In the genomic region with DNA sequence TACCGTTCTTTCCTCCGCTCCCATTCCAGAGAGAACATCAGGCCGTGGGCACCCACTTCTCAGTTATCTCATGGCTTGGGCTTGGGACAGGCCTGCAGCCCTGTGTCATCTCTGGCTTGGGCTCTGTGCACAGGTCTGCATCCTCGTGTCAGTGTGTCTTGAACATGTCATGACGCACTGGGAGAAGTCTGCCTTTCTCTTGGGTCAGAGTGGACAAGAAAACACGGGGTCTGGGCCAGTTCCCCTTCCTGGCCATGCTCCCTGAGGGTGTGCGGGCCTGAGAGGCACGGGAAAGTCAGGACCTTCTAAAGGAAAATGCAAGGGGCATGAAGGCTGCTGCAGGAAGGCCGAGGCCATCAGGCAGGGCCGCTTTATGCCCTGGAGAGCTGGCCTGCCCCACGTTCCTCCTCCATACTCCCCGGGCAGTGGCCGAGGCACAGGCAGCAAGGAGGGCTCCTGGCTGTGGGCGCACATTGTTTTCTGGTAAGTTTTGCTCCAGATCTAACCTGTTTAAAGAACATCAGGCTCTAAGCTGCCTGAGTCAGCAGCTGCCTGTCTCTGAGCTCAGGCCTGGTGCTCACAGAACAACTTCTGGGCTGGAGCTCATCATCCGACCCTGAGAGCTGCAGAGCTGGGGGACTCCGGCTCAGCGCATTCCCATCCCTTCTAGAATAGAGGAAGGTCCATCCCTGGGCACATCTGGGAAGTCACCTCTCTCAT, we compare ENCODE assay signal across 24 cellular contexts. TPM values are rescaled to one million over a fixed set of nuclear protein-coding genes. Genes with fewer than 3 reads are reported as not detected.
DNase-seq lines count a peak whose midpoint lies in the region; ATAC-seq, FAIRE-seq and TF ChIP-seq lines count a peak whose summit lies in the region.
"Had no signal": no experiment of that assay in that cellular context is flagged by ENCODE, and none has a peak within 500 bp of the region (broad histone marks: within the 10 kb centered on the region; RNA-seq: fewer than 3 reads in every experiment).

No MANE protein-coding gene starts in this region.

- no peaks in the 10 kb centered on the region for H3K9me3 Mint-ChIP-seq in activated CD8-positive, alpha-beta memory T cell treated with anti-CD3 and anti-CD28 coated beads, Interleukin-2, amount 10 ng/mL, durations not matched to agents 7 days and 5 days (ENCODE audit: low read depth)
- no peaks in the 10 kb centered on the region for H3K9me3 Mint-ChIP-seq in WTC11
- H3K9me3 Mint-ChIP-seq: activated CD8-positive, alpha-beta T cell treated with anti-CD3 and anti-CD28 coated beads for 36 hours; activated naive CD4-positive, alpha-beta T cell treated with anti-CD3 and anti-CD28 coated beads, Interleukin-2, amount 10 ng/mL, durations not matched to agents 7 days and 5 days; dendritic cell treated with granulocyte-macrophage colony-stimulating factor and Interleukin-4, amounts not matched to agents 40 ng/mL and 50 ng/mL, for 4 days; immature natural killer cell; type B pancreatic cell had no signal

- H2AFZ ChIP-seq in H1 (ENCODE audit: low read length), result no peak overlapping the region

- ATAC-seq in activated CD8-positive, alpha-beta memory T cell treated with anti-CD3 and anti-CD28 coated beads, Interleukin-2, amount 10 ng/mL, durations not matched to agents 7 days and 5 days, result no peak
- no peak for ATAC-seq in T-helper 17 cell
- no peak; the same call in 2 of the 3 replicates for ATAC-seq in SK-N-SH treated with all-trans-retinoic acid at 6 μM for 48 hours
- ATAC-seq in WTC11, result no peak
- ATAC-seq: activated CD8-positive, alpha-beta T cell treated with anti-CD3 and anti-CD28 coated beads for 36 hours; HepG2 had no signal

- TF ChIP-seq CTCF in H1 (IDR thresholded peaks at IDR 0.05; ENCODE audit: control extremely low read depth in 1 of 3, insufficient read depth in 1 of 3, low read depth in 1 of 3, low read length in 3 of 3) (no peak), WTC11 (IDR thresholded peaks at IDR 0.05) (no peak)

- H3K27ac Mint-ChIP-seq in activated CD8-positive, alpha-beta memory T cell treated with anti-CD3 and anti-CD28 coated beads, Interleukin-2, amount 10 ng/mL, durations not matched to agents 7 days and 5 days, result peak overlapping the region; percentile 7
- H3K27ac Mint-ChIP-seq in T-helper 17 cell (peak overlapping the region; percentile 16), WTC11 (no peak overlapping the region)
- H3K27ac Mint-ChIP-seq: activated CD8-positive, alpha-beta T cell treated with anti-CD3 and anti-CD28 coated beads for 36 hours; activated naive CD4-positive, alpha-beta T cell treated with anti-CD3 and anti-CD28 coated beads, Interleukin-2, amount 10 ng/mL, durations not matched to agents 7 days and 5 days; B cell; dendritic cell treated with granulocyte-macrophage colony-stimulating factor and Interleukin-4, amounts not matched to agents 40 ng/mL and 50 ng/mL, for 4 days; type B pancreatic cell had no signal

- no peak overlapping the region for H3K4me2 ChIP-seq in H1 (ENCODE audit: insufficient read depth in 1 of 2, low read depth in 2 of 2, low read length in 2 of 2)

- H3K79me1 ChIP-seq in H1 (ENCODE audit: low read depth, low read length), result no peaks in the 10 kb centered on the region

- H3K36me3 ChIP-seq in H1 (ENCODE audit: control insufficient read depth in 2 of 4, insufficient read depth in 4 of 4, low read length in 3 of 4), result no peaks in the 10 kb centered on the region
- H3K36me3 ChIP-seq: WERI-Rb-1 had no signal

- H2AK5ac ChIP-seq in H1 (ENCODE audit: low read depth, low read length), result no peak overlapping the region

- no peak for TF ChIP-seq RAD21 in H1 (IDR thresholded peaks at IDR 0.05 in 1 of 2, conservative IDR thresholded peaks at IDR 0.05 in 1 of 2; ENCODE audit: low read depth in 2 of 2, low read length in 2 of 2)

- TF ChIP-seq POLR2A in H1 (IDR thresholded peaks at IDR 0.05; ENCODE audit: control extremely low read depth in 1 of 2, low read depth in 2 of 2, low read length in 2 of 2), result no peak

- no peak for FAIRE-seq in H1 (lab: Jason Lieb, UNC)
- FAIRE-seq: astrocyte, HepG2 had no signal

- no peak overlapping the region for H3K18ac ChIP-seq in H1 (ENCODE audit: extremely low read depth, low read length)

- no peak overlapping the region for H4K91ac ChIP-seq in H1 (replicated peaks; ENCODE audit: insufficient read length, low read length)

- no peaks in the 10 kb centered on the region for H3K4me1 ChIP-seq in H1 (replicated peaks in 1 of 4; ENCODE audit: control insufficient read depth in 3 of 4, insufficient read depth in 4 of 4, low read length in 3 of 4)

- no peak overlapping the region for H3K23ac ChIP-seq in H1 (ENCODE audit: insufficient read length)

- no peak overlapping the region for H3K4me3 ChIP-seq in H1 (ENCODE audit: extremely low read depth in 1 of 4, insufficient read depth in 2 of 4, low read depth in 3 of 4, low read length in 4 of 4)

- POLR2A ChIA-PET in H1 (lab: Charles Lee; ENCODE audit: partially characterized antibody) (no interaction called here), WTC11 (lab: Charles Lee) (no interaction called here)

- H4K20me1 ChIP-seq in H1 (replicated peaks in 1 of 2; ENCODE audit: control insufficient read depth in 1 of 2, insufficient read depth in 2 of 2, low read length in 2 of 2), result no peaks in the 10 kb centered on the region

- peaks cover 5% of the 10 kb centered on the region for H3K4me1 Mint-ChIP-seq in activated CD8-positive, alpha-beta memory T cell treated with anti-CD3 and anti-CD28 coated beads, Interleukin-2, amount 10 ng/mL, durations not matched to agents 7 days and 5 days
- H3K4me1 Mint-ChIP-seq in T-helper 17 cell (no peaks in the 10 kb centered on the region), WTC11 (no peaks in the 10 kb centered on the region)
- H3K4me1 Mint-ChIP-seq: activated naive CD4-positive, alpha-beta T cell treated with anti-CD3 and anti-CD28 coated beads, Interleukin-2, amount 10 ng/mL, durations not matched to agents 7 days and 5 days had no signal

- DNase-seq in activated CD8-positive, alpha-beta memory T cell treated with anti-CD3 and anti-CD28 coated beads, Interleukin-2, amount 10 ng/mL, durations not matched to agents 7 days and 5 days, result no peak
- no peak for DNase-seq in activated CD8-positive, alpha-beta memory T cell treated with anti-CD3 and anti-CD28 coated beads, Interleukin-2, amount 50 U/mL, for 4 hours
- DNase-seq in T-helper 17 cell (no peak), H1 (ENCODE audit: low read depth in 1 of 2, low spot score in 2 of 2) (no peak), posterior vena cava (ENCODE audit: low spot score) (peak; percentile 68), WTC11 (ENCODE audit: low spot score) (no peak), amygdala (lab: John Stamatoyannopoulos, UW) (no peak)
- DNase-seq: activated CD8-positive, alpha-beta T cell treated with anti-CD3 and anti-CD28 coated beads for 36 hours; activated naive CD4-positive, alpha-beta T cell treated with anti-CD3 and anti-CD28 coated beads, Interleukin-2, amount 10 ng/mL, durations not matched to agents 7 days and 5 days; DMS53; GOT3; hypothalamus; immature natural killer cell; MV-4-11; NCI-H146; occipital lobe; WERI-Rb-1 had no signal

- no peak overlapping the region for H2BK20ac ChIP-seq in H1 (ENCODE audit: low read length)

- whole genome bisulfite sequencing in H1 (ENCODE audit: extremely low coverage in 1 of 2, insufficient coverage in 1 of 2, insufficient read length in 1 of 2, insufficient replicate concordance in 2 of 2, low coverage in 1 of 2, low lambda C conversion rate in 2 of 2, missing lambda C conversion rate in 1 of 2), 2 experiments, result 90% methylated on average over 16 of the region's 17 CpGs; no CpG with 5 or more reads in 1 of the 2 experiments

- H3K14ac ChIP-seq in H1 (ENCODE audit: insufficient read length), result no peak overlapping the region

- H3K27ac ChIP-seq in H1 (ENCODE audit: low read depth, low read length), result no peak overlapping the region
- H3K27ac ChIP-seq: RWPE1, WERI-Rb-1 had no signal

- no peak overlapping the region for H2BK15ac ChIP-seq in H1 (ENCODE audit: low read length)

- no peaks in the 10 kb centered on the region for H3K27me3 ChIP-seq in H1 (replicated peaks in 1 of 4; ENCODE audit: control insufficient read depth in 3 of 4, extremely low read depth in 1 of 4, insufficient read depth in 3 of 4, low read length in 3 of 4)

- H2BK5ac ChIP-seq in H1 (ENCODE audit: low read depth, low read length), result no peak overlapping the region

- H4K8ac ChIP-seq in H1 (ENCODE audit: extremely low read depth, insufficient read depth, low read length), result peak overlapping the region; percentile 17; the same call in 1 of the 2 replicates

- no peak overlapping the region for H2BK120ac ChIP-seq in H1 (replicated peaks; ENCODE audit: low read depth, low read length)

- no peaks in the 10 kb centered on the region for H3K9me3 ChIP-seq in T-helper 17 cell (ENCODE audit: control insufficient read depth, low read length, poor library complexity, severe bottlenecking)
- no peaks in the 10 kb centered on the region for H3K9me3 ChIP-seq in H1 (ENCODE audit: insufficient read depth in 2 of 2, low read depth in 1 of 2, low read length in 1 of 2)

- intact Hi-C loops in posterior vena cava (cut with DNase I), result no loop called here

- H3K23me2 ChIP-seq in H1 (ENCODE audit: low read depth, low read length), result no peaks in the 10 kb centered on the region

- no peak overlapping the region for H3K4me3 Mint-ChIP-seq in activated CD8-positive, alpha-beta memory T cell treated with anti-CD3 and anti-CD28 coated beads, Interleukin-2, amount 10 ng/mL, durations not matched to agents 7 days and 5 days
- H3K4me3 Mint-ChIP-seq in T-helper 17 cell (no peak overlapping the region), WTC11 (no peak overlapping the region)
- H3K4me3 Mint-ChIP-seq: activated CD8-positive, alpha-beta T cell treated with anti-CD3 and anti-CD28 coated beads for 36 hours; activated naive CD4-positive, alpha-beta T cell treated with anti-CD3 and anti-CD28 coated beads, Interleukin-2, amount 10 ng/mL, durations not matched to agents 7 days and 5 days; B cell; dendritic cell treated with granulocyte-macrophage colony-stimulating factor and Interleukin-4, amounts not matched to agents 40 ng/mL and 50 ng/mL, for 4 days; type B pancreatic cell had no signal

- no peak overlapping the region for H2BK12ac ChIP-seq in H1 (ENCODE audit: low read depth, low read length)

- TF ChIP-seq EP300 in H1 (IDR thresholded peaks at IDR 0.05; ENCODE audit: borderline replicate concordance in 1 of 2, low read depth in 2 of 2, low read length in 2 of 2), result no peak

- no peaks in the 10 kb centered on the region for H3K36me3 Mint-ChIP-seq in activated CD8-positive, alpha-beta memory T cell treated with anti-CD3 and anti-CD28 coated beads, Interleukin-2, amount 10 ng/mL, durations not matched to agents 7 days and 5 days
- no peaks in the 10 kb centered on the region for H3K36me3 Mint-ChIP-seq in T-helper 17 cell (ENCODE audit: low read depth)
- no peaks in the 10 kb centered on the region for H3K36me3 Mint-ChIP-seq in WTC11
- H3K36me3 Mint-ChIP-seq: activated naive CD4-positive, alpha-beta T cell treated with anti-CD3 and anti-CD28 coated beads, Interleukin-2, amount 10 ng/mL, durations not matched to agents 7 days and 5 days; immature natural killer cell; type B pancreatic cell had no signal

- no peak overlapping the region for H3K9ac ChIP-seq in H1 (replicated peaks in 1 of 4; ENCODE audit: extremely low read depth in 1 of 4, low read depth in 3 of 4, low read length in 3 of 4)

- no peak overlapping the region for H4K5ac ChIP-seq in H1 (ENCODE audit: insufficient read length, low read depth, low read length)

- H3K56ac ChIP-seq in H1 (replicated peaks; ENCODE audit: insufficient read length, low read depth, low read length), result no peak overlapping the region

- no peaks in the 10 kb centered on the region for H3K79me2 ChIP-seq in H1 (ENCODE audit: control insufficient read depth in 1 of 2, insufficient read depth in 2 of 2, low read length in 2 of 2)

- no peaks in the 10 kb centered on the region for H3K27me3 Mint-ChIP-seq in activated CD8-positive, alpha-beta memory T cell treated with anti-CD3 and anti-CD28 coated beads, Interleukin-2, amount 10 ng/mL, durations not matched to agents 7 days and 5 days
- H3K27me3 Mint-ChIP-seq in T-helper 17 cell (peaks cover 11% of the 10 kb centered on the region), WTC11 (ENCODE audit: low read depth) (no peaks in the 10 kb centered on the region; the same call in 1 of the 2 replicates)
- H3K27me3 Mint-ChIP-seq: activated CD8-positive, alpha-beta T cell treated with anti-CD3 and anti-CD28 coated beads for 36 hours; activated naive CD4-positive, alpha-beta T cell treated with anti-CD3 and anti-CD28 coated beads, Interleukin-2, amount 10 ng/mL, durations not matched to agents 7 days and 5 days; type B pancreatic cell had no signal

- CTCF ChIA-PET in activated CD8-positive, alpha-beta memory T cell treated with anti-CD3 and anti-CD28 coated beads, Interleukin-2, amount 10 ng/mL, durations not matched to agents 7 days and 5 days (lab: Charles Lee), result interaction anchor here (0.9 kb wide), 1 partner anchor 29 kb away, joined by 3 read pairs; no protein-coding TSS in a partner anchor
- CTCF ChIA-PET in H1 (lab: Charles Lee; ENCODE audit: partially characterized antibody) (interaction anchor here (0.6 to 1.0 kb wide), 2 partner anchors 28 to 457 kb away, joined by 3 to 4 read pairs; no protein-coding TSS in a partner anchor), WTC11 (lab: Charles Lee) (no interaction called here)

- H3K4ac ChIP-seq in H1 (replicated peaks; ENCODE audit: insufficient read length, low read depth, low read length), result no peak overlapping the region

RNA-seq across cellular contexts. Expression of a gene that starts 54.3 kb away (rescaled TPM):
- 1 to 10 TPM; 2.0 to 3.1 TPM for total RNA-seq in activated CD8-positive, alpha-beta memory T cell treated with anti-CD3 and anti-CD28 coated beads, Interleukin-2, amount 10 ng/mL, durations not matched to agents 7 days and 5 days
- total RNA-seq in T-helper 17 cell (not detected), posterior vena cava (10 to 100 TPM; 75.3 to 85.8 TPM), WTC11 (2021) (146 to 166 TPM (median 157 TPM) in 3 replicates)
- total RNA-seq in H1 (2021; fragmentation: NEBNext Ultra II Directional; extraction: Animal tissue kit (Norgen Biotek cat#: 25700)), result 131 and 141 TPM in 2 replicates
- 104 and 204 TPM in 2 replicates for polyA plus RNA-seq in H1 (2011; rRNA removed)
- 80.0 TPM for polyA plus RNA-seq in H1 (2011; cell fraction: cytosol; rRNA removed)
- polyA plus RNA-seq in H1 (2011; cell fraction: nucleus; rRNA removed), result 206 TPM
- polyA plus RNA-seq in H1 (2012, experiment 1 of 2), result 74.0 to 91.4 TPM (median 80.3 TPM) in 4 replicates
- polyA plus RNA-seq in H1 (2012, experiment 2 of 2), result 31.1 TPM
- polyA plus RNA-seq in H1 (2013, experiment 1 of 2), result 208 TPM
- 187 TPM for polyA plus RNA-seq in H1 (2013, experiment 2 of 2)
- 68.1 and 71.5 TPM in 2 replicates for polyA minus RNA-seq in H1 (2011; rRNA and poly(A)+ RNA removed)
- 54.3 TPM for polyA minus RNA-seq in H1 (2011; cell fraction: cytosol; rRNA and poly(A)+ RNA removed)
- polyA minus RNA-seq in H1 (2011; cell fraction: nucleus; rRNA and poly(A)+ RNA removed), result 58.5 TPM
- total RNA-seq: HepG2 had no signal
- polyA plus RNA-seq: HepG2 had no signal

Comparison
In these comparisons a context has a peak if more than half of its experiments do, and no peak if none do; other contexts are left out.
1. RNA of a gene that starts 54.3 kb away (total RNA-seq): 146 to 166 TPM in WTC11, 131 to 141 TPM in H1 and 75.3 to 85.8 TPM in posterior vena cava; 2.0 to 3.1 TPM in activated CD8-positive, alpha-beta memory T cell treated with anti-CD3 and anti-CD28 coated beads, Interleukin-2, amount 10 ng/mL, durations not matched to agents 7 days and 5 days and not detected in T-helper 17 cell; every median in the first group is over 10 times any median in the second.